8 cellular contexts compared by ENCODE assay signal in genomic region chr2:180980185-180980942, GRCh38. TPM values are rescaled to one million over a fixed set of nuclear protein-coding genes. Genes with fewer than 3 reads are reported as not detected.
DNase-seq lines count a peak whose midpoint lies in the region; ATAC-seq and TF ChIP-seq lines count a peak whose summit lies in the region.

Gene UBE2E3, plus strand, starts transcription at chr2:180980605. Its CDS starts 1,438 bp downstream, at chr2:180982043.

- H3K4me1 ChIP-seq in Karpas-422 (ENCODE audit: low read length): peaks cover 45% of the 10 kb centered on the region
- no peaks in the 10 kb centered on the region for H3K4me1 ChIP-seq in ovary (ENCODE audit: insufficient read depth)
- no peaks in the 10 kb centered on the region for H3K4me1 ChIP-seq in thymus (ENCODE audit: control insufficient read depth, insufficient read depth, low read length)

- intact Hi-C loops in ovary (cut with DNase I): no loop called here

- peak within 1 kb of the TSS; percentile 93 for H3K4me2 ChIP-seq in Karpas-422 (ENCODE audit: low read depth, low read length, poor library complexity, severe bottlenecking)

- H3K36me3 ChIP-seq in Karpas-422 (ENCODE audit: insufficient read depth, low read length): peaks cover 21% of the 10 kb centered on the region
- H3K36me3 ChIP-seq in ovary: no peaks in the 10 kb centered on the region
- no peaks in the 10 kb centered on the region for H3K36me3 ChIP-seq in thymus (ENCODE audit: control insufficient read depth, insufficient read depth)

- DNase-seq in ELF-1 (ENCODE audit: low read depth, low spot score) (peak; percentile 90), Karpas-422 (peak; percentile 92), SKM-1 treated with dmso at 0.1 percent for 144 hours (lab: John Stamatoyannopoulos, UW; ENCODE audit: unreplicated experiment) (peak; percentile 90), glutamatergic neuron (peak; percentile 92), ovary (peak; percentile 79 to 90 (median 87))

- H3K4me1 Mint-ChIP-seq in activated naive CD8-positive, alpha-beta T cell (ENCODE audit: low read depth): peaks cover 42% of the 10 kb centered on the region
- peaks cover 6% of the 10 kb centered on the region for H3K4me1 Mint-ChIP-seq in glutamatergic neuron (ENCODE audit: low read depth, unreplicated experiment)

- TF ChIP-seq POLR2A in ovary (IDR thresholded peaks at IDR 0.05): peak; percentile 25

- TF ChIP-seq EP300 in ovary (IDR thresholded peaks at IDR 0.05): no peak

- H3K36me3 Mint-ChIP-seq in activated naive CD8-positive, alpha-beta T cell: peaks cover 5% of the 10 kb centered on the region
- no peaks in the 10 kb centered on the region for H3K36me3 Mint-ChIP-seq in glutamatergic neuron (ENCODE audit: unreplicated experiment)

- peaks cover 40% of the 10 kb centered on the region for H3K79me2 ChIP-seq in Karpas-422 (ENCODE audit: low read length)

- ATAC-seq in GM21737 (IDR thresholded peaks at IDR 0.05; ENCODE audit: unreplicated experiment): peak; percentile 79

- no peaks in the 10 kb centered on the region for H3K27me3 ChIP-seq in Karpas-422 (ENCODE audit: low read length)
- H3K27me3 ChIP-seq in ovary: no peaks in the 10 kb centered on the region
- no peaks in the 10 kb centered on the region for H3K27me3 ChIP-seq in thymus (ENCODE audit: control insufficient read depth, insufficient read depth)

- H3K27ac ChIP-seq in Karpas-422 (ENCODE audit: low read length): no peak within 1 kb of the TSS
- peak within 1 kb of the TSS; percentile 96 to 97 for H3K27ac ChIP-seq in ovary
- peak within 1 kb of the TSS; percentile 86 for H3K27ac ChIP-seq in thymus (ENCODE audit: low read depth)

- peak within 1 kb of the TSS; percentile 94 for H3K4me3 Mint-ChIP-seq in activated naive CD8-positive, alpha-beta T cell
- peak within 1 kb of the TSS; percentile 99 for H3K4me3 Mint-ChIP-seq in glutamatergic neuron (ENCODE audit: unreplicated experiment)

- WGBS in ovary, 3 donors: 0 to 1% (median 1%) methylated on average over 62 to 91 of the region's 99 CpGs
- under 1% methylated on average over 99 of the region's 99 CpGs for WGBS in thymus

- H3K27ac Mint-ChIP-seq in activated naive CD8-positive, alpha-beta T cell: peak within 1 kb of the TSS; percentile 97
- H3K27ac Mint-ChIP-seq in glutamatergic neuron (ENCODE audit: unreplicated experiment): peak within 1 kb of the TSS; percentile 98

- H3K9me3 ChIP-seq in Karpas-422 (ENCODE audit: low read length): no peaks in the 10 kb centered on the region
- H3K9me3 ChIP-seq in ovary: no peaks in the 10 kb centered on the region
- no peaks in the 10 kb centered on the region for H3K9me3 ChIP-seq in thymus (ENCODE audit: control insufficient read depth)

- no peaks in the 10 kb centered on the region for H4K20me1 ChIP-seq in Karpas-422 (ENCODE audit: insufficient read depth, low read depth, low read length)

- peak within 1 kb of the TSS; percentile 80 for H3K9ac ChIP-seq in Karpas-422 (ENCODE audit: low read length)

- H3K4me3 ChIP-seq in Karpas-422 (ENCODE audit: low read length) (peak within 1 kb of the TSS; percentile 81), ovary (peak within 1 kb of the TSS; percentile 63), thymus (ENCODE audit: low read length) (peak within 1 kb of the TSS; percentile 93)

- no peaks in the 10 kb centered on the region for H3K27me3 Mint-ChIP-seq in activated naive CD8-positive, alpha-beta T cell
- H3K27me3 Mint-ChIP-seq in glutamatergic neuron (ENCODE audit: unreplicated experiment): peaks cover 7% of the 10 kb centered on the region

- TF ChIP-seq CTCF in glutamatergic neuron (IDR thresholded peaks at IDR 0.05; ENCODE audit: partially characterized antibody, unreplicated experiment): peak; percentile 74
- TF ChIP-seq CTCF in ovary (IDR thresholded peaks at IDR 0.05): peak; percentile 52 to 82 (median 64)

- no peaks in the 10 kb centered on the region for H3K9me2 ChIP-seq in Karpas-422 (replicated peaks; ENCODE audit: insufficient read depth, low read length)

- no peaks in the 10 kb centered on the region for H3K9me3 Mint-ChIP-seq in activated naive CD8-positive, alpha-beta T cell (ENCODE audit: low read depth)
- H3K9me3 Mint-ChIP-seq in glutamatergic neuron (ENCODE audit: unreplicated experiment): peaks cover 6% of the 10 kb centered on the region

- peak within 1 kb of the TSS; percentile 96 for H2AFZ ChIP-seq in Karpas-422 (ENCODE audit: low read length)

RNA-seq across cellular contexts. Expression of gene UBE2E3, which starts in this region (rescaled TPM):
- total RNA-seq in Karpas-422 (2014; rRNA removed; shearing (Covaris generic); ENCODE audit: low replicate concordance): 47.2 and 124 TPM in 2 replicates
- 294 TPM for total RNA-seq in glutamatergic neuron (ENCODE audit: unreplicated experiment)
- total RNA-seq in ovary: 10 to 100 TPM; 43.0 to 58.6 (median 49.8) TPM
- polyA plus RNA-seq in ovary: 10 to 100 TPM; 46.5 to 96.3 TPM
- 93.0 TPM for polyA plus RNA-seq in thymus
